ENCODE assay signal across 25 cellular contexts in the genomic region with DNA sequence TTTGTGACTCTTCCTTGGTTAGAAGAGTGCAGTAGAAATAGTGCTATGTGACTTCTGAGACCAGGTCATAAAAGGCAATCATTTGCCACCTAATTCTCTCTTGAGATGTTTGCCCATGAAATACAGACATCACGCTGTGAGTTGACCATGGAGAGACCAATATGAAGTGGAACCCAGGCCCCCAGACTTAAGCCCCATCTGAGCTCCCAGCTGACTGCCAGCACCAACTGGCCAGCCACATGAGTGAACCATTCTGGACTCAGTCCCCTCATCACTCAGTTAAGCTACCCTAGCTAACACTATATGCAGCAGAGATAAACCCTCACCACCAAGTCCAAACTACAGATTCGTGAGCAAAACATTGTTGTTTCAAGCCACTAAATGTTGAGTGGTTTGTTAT.
"Had no signal": no experiment of that assay in that cellular context is flagged by ENCODE, and none has a peak within 500 bp of the region (broad histone marks: within the 10 kb centered on the region; RNA-seq: fewer than 3 reads in every experiment).

No MANE protein-coding gene starts in this region.

- H3K4me3 Mint-ChIP-seq: dendritic cell treated with granulocyte-macrophage colony-stimulating factor and Interleukin-4, amounts not matched to agents 40 ng/mL and 50 ng/mL, for 4 days; mesothelial cell of epicardium; naive B cell; naive thymus-derived CD8-positive, alpha-beta T cell had no signal

- H3K27me3 ChIP-seq: esophagus squamous epithelium, gastrocnemius medialis, left lung had no signal

- DNase-seq: cortex of kidney; effector memory CD4-positive, alpha-beta T cell; erythroblast; esophagus squamous epithelium; foreskin fibroblast; foreskin melanocyte; gastrocnemius medialis; glutamatergic neuron; head of caudate nucleus; heart right ventricle; hippocampal formation; left cardiac atrium; left lung; left ventricle myocardium superior; lower lobe of right lung; mesenchymal stem cell; mucosa of descending colon; naive B cell; naive thymus-derived CD8-positive, alpha-beta T cell had no signal

- H3K4me3 ChIP-seq: esophagus squamous epithelium, gastrocnemius medialis, heart right ventricle, left lung, lower lobe of right lung, mucosa of descending colon had no signal

- FAIRE-seq: islet of Langerhans, keratinocyte had no signal

- H3K36me3 Mint-ChIP-seq: mesothelial cell of epicardium; naive B cell; naive thymus-derived CD8-positive, alpha-beta T cell had no signal

- H3K9me3 Mint-ChIP-seq: dendritic cell treated with granulocyte-macrophage colony-stimulating factor and Interleukin-4, amounts not matched to agents 40 ng/mL and 50 ng/mL, for 4 days; mesothelial cell of epicardium; naive B cell had no signal

- H3K27ac Mint-ChIP-seq: dendritic cell treated with granulocyte-macrophage colony-stimulating factor and Interleukin-4, amounts not matched to agents 40 ng/mL and 50 ng/mL, for 4 days; mesothelial cell of epicardium; naive thymus-derived CD8-positive, alpha-beta T cell had no signal

- H3K4me1 Mint-ChIP-seq: mesothelial cell of epicardium; naive B cell; naive thymus-derived CD8-positive, alpha-beta T cell had no signal

- H3K27ac ChIP-seq: epithelial cell of prostate, esophagus squamous epithelium, gastrocnemius medialis, heart right ventricle, left lung, lower lobe of right lung had no signal

- H3K36me3 ChIP-seq: esophagus squamous epithelium, gastrocnemius medialis, heart right ventricle, left lung, lower lobe of right lung had no signal

- H3K9me3 ChIP-seq: esophagus squamous epithelium, gastrocnemius medialis, lower lobe of right lung, mucosa of descending colon had no signal

- H3K4me1 ChIP-seq: esophagus squamous epithelium, gastrocnemius medialis, heart right ventricle, left lung, lower lobe of right lung had no signal

- ATAC-seq: esophagus mucosa; gastrocnemius medialis; heart right ventricle; left cardiac atrium; left lung; left ventricle myocardium superior; lower lobe of right lung; mucosa of descending colon; naive thymus-derived CD8-positive, alpha-beta T cell had no signal
